Comparison of ENCODE assay signal across 38 cellular contexts in the genomic region with DNA sequence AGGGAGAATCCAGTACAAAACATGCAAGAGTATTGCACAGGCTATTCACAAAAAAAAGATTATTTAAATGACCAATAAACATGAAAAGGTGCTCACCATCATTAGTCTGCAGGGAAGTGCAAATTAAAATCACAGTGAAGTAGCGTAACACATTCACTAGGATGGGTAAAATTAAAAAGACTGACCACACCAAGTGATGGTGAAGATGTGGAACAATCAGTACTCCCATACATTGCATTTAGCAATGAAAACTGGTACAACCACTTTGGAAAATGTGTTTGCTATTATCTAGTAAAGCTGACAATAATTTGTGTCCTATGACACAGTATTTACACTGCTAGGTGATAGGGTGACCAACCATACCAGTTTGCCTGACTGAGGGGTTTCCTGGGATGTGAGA. TPM values are rescaled to one million over a fixed set of nuclear protein-coding genes. Genes with fewer than 3 reads are reported as not detected.
"Had no signal": no experiment of that assay in that cellular context is flagged by ENCODE, and none has a peak within 500 bp of the region (broad histone marks: within the 10 kb centered on the region; RNA-seq: fewer than 3 reads in every experiment).

No MANE protein-coding gene starts in this region.

- DNase-seq: Karpas-422, Kasumi-1, MG63, MM.1S, MV-4-11, NCI-H1048, NCI-H1092, NCI-H1092 treated with DMSO at 0.1 percent for 48 hours, NCI-H1105, NCI-H1105 treated with DMSO at 0.1 percent for 48 hours, NCI-H1417, NCI-H1417 treated with DMSO at 0.1 percent for 48 hours, NCI-H1436, NCI-H1436 treated with DMSO at 0.1 percent for 48 hours, NCI-H146, NCI-H1694, NCI-H1694 treated with DMSO at 0.1 percent for 48 hours, NCI-H187, NCI-H187 treated with DMSO at 0.1 percent for 48 hours, NCI-H1930, NCI-H2029, NCI-H2029 treated with DMSO at 0.1 percent for 48 hours, NCI-H2081, NCI-H2081 treated with DMSO at 0.1 percent for 48 hours, NCI-H2107, NCI-H2171, NCI-H2171 treated with DMSO at 0.1 percent for 48 hours, NCI-H2227 treated with DMSO at 0.1 percent for 48 hours, NCI-H226, NCI-H345, NCI-H446, NCI-H446 treated with DMSO at 0.1 percent for 48 hours, NCI-H510A, NCI-H510A treated with DMSO at 0.1 percent for 48 hours had no signal

- H3K4me3 ChIP-seq: MG63 had no signal

- H3K36me3 ChIP-seq: MG63 had no signal

- H3K27me3 ChIP-seq: MG63 had no signal

RNA-seq across cellular contexts. Expression of a gene that starts 34.0 kb away (rescaled TPM):
- total RNA-seq: LHCN-M2, M059J had no signal

RNA-seq across cellular contexts. Expression of a gene that starts 45.5 kb away (rescaled TPM):
- total RNA-seq: LHCN-M2 had no signal

RNA-seq across cellular contexts. Expression of a gene that starts 51.5 kb away (rescaled TPM):
- total RNA-seq: MCF 10A, NCI-H460 had no signal
